Comparison of ENCODE assay signal across 8 cellular contexts in genomic region chr11:118530180-118530682, GRCh38. TPM values are rescaled to one million over a fixed set of nuclear protein-coding genes. Genes with fewer than 3 reads are reported as not detected.
DNase-seq lines count a peak whose midpoint lies in the region; ATAC-seq and TF ChIP-seq lines count a peak whose summit lies in the region.

No MANE protein-coding gene starts in this region.

- H3K79me2 ChIP-seq in ACC112 (ENCODE audit: control insufficient read depth, insufficient read depth, low read length, unreplicated experiment), result no peaks in the 10 kb centered on the region
- H3K79me2 ChIP-seq in GM23248 (ENCODE audit: insufficient read depth), result no peaks in the 10 kb centered on the region

- BruUV-seq in Panc1 (replicated peaks; lab: Mats Ljungman, UMichigan), result no TSS peak

- no peaks in the 10 kb centered on the region for H3K9me2 ChIP-seq in GM23248 (ENCODE audit: insufficient read depth)

- H3K27ac Mint-ChIP-seq in endodermal cell (peak overlapping the region; percentile 66), neural crest cell (ENCODE audit: unreplicated experiment) (peak overlapping the region; percentile 46)

- H3K36me3 ChIP-seq in ACC112 (ENCODE audit: insufficient read depth, low read length) (no peaks in the 10 kb centered on the region), GM23248 (ENCODE audit: low read depth) (no peaks in the 10 kb centered on the region), Panc1 (ENCODE audit: control insufficient read depth, insufficient read depth, low read length) (no peaks in the 10 kb centered on the region), endodermal cell (ENCODE audit: control insufficient read depth, insufficient read depth, low read length) (peaks cover 5% of the 10 kb centered on the region)

- H3K4me1 ChIP-seq in ACC112 (ENCODE audit: control insufficient read depth, insufficient read depth, low read length, unreplicated experiment) (peaks cover 4% of the 10 kb centered on the region), GM23248 (ENCODE audit: insufficient read depth) (no peaks in the 10 kb centered on the region), Panc1 (ENCODE audit: control insufficient read depth, insufficient read depth, low read length) (peaks cover 21% of the 10 kb centered on the region), endodermal cell (ENCODE audit: control insufficient read depth, insufficient read depth, low read length) (peaks cover 7% of the 10 kb centered on the region)

- H3K4me3 Mint-ChIP-seq in endodermal cell (peak overlapping the region; percentile 85), neural crest cell (peak overlapping the region; percentile 93)

- H2AFZ ChIP-seq in ACC112 (ENCODE audit: low read length, unreplicated experiment), result peak overlapping the region; percentile 36
- H2AFZ ChIP-seq in GM23248, result peak overlapping the region; percentile 84

- ATAC-seq in Panc1, result no peak; the same call in none of the 2 replicates

- H3F3A ChIP-seq in GM23248 (ENCODE audit: insufficient read depth), result no peaks in the 10 kb centered on the region

- TF ChIP-seq CTCF in Panc1 (IDR thresholded peaks at IDR 0.05) (no peak), endodermal cell (conservative IDR thresholded peaks at IDR 0.05) (no peak), neural crest cell (conservative IDR thresholded peaks at IDR 0.05) (peak; percentile 17)

- H3K9me3 Mint-ChIP-seq in endodermal cell, result no peaks in the 10 kb centered on the region
- H3K9me3 Mint-ChIP-seq in neural crest cell, result no peaks in the 10 kb centered on the region

- H3K4me1 Mint-ChIP-seq in endodermal cell (peaks cover 36% of the 10 kb centered on the region), neural crest cell (peaks cover 30% of the 10 kb centered on the region)

- peak; percentile 46 for DNase-seq in GM23248
- DNase-seq in Panc1 (ENCODE audit: low read depth, low spot score), result no peak
- no peak for DNase-seq in endodermal cell
- DNase-seq in neural crest cell (ENCODE audit: low read depth, low spot score), result no peak
- no peak for DNase-seq in NK-92 (lab: John Stamatoyannopoulos, UW; ENCODE audit: unreplicated experiment)
- no peak for DNase-seq in MV-4-11 (lab: John Stamatoyannopoulos, UW)
- no peak for DNase-seq in CD1c-positive myeloid dendritic cell (ENCODE audit: extremely low spot score)

- CTCF ChIA-PET in Panc1 (lab: Charles Lee), result interaction anchor here (1.0 kb wide), 1 partner anchor 35 kb away, joined by 4 read pairs; no protein-coding TSS in a partner anchor

- intact Hi-C loops in Panc1 (cut with micrococcal nuclease; ENCODE audit: unreplicated experiment), result loop anchor here (5.0 kb wide), 1 partner anchor 37 kb away; the partner anchor contains the start of gene IFT46

- 4 to 5% methylated on average over 30 to 31 of the region's 31 CpGs for WGBS in GM23248 (ENCODE audit: low coverage in 1 of 2, low lambda C conversion rate in 2 of 2, missing lambda C conversion rate in 2 of 2), 2 experiments
- 9 to 54% methylated on average over 6 to 31 of the region's 31 CpGs for WGBS in endodermal cell (ENCODE audit: insufficient coverage in 1 of 2, insufficient read length in 1 of 2), 2 experiments

- H3K36me3 Mint-ChIP-seq in endodermal cell (ENCODE audit: low read depth) (peaks cover 4% of the 10 kb centered on the region), neural crest cell (ENCODE audit: low read depth) (peaks cover 5% of the 10 kb centered on the region)

- H3K27ac ChIP-seq in ACC112 (ENCODE audit: low read depth, low read length), result no peak overlapping the region
- H3K27ac ChIP-seq in GM23248, result no peak overlapping the region
- peak overlapping the region; percentile 5; the same call in 1 of the 2 replicates for H3K27ac ChIP-seq in Panc1 (ENCODE audit: low read length)
- H3K27ac ChIP-seq in endodermal cell (ENCODE audit: low read depth, low read length), result peak overlapping the region; percentile 61

- H3K27me3 ChIP-seq in ACC112 (ENCODE audit: insufficient read depth, low read length), result no peaks in the 10 kb centered on the region
- no peaks in the 10 kb centered on the region for H3K27me3 ChIP-seq in GM23248 (replicated peaks; ENCODE audit: insufficient read depth)
- H3K27me3 ChIP-seq in Panc1 (ENCODE audit: control insufficient read depth, insufficient read depth, low read length), result no peaks in the 10 kb centered on the region
- H3K27me3 ChIP-seq in endodermal cell (ENCODE audit: control insufficient read depth, insufficient read depth, low read length, poor library complexity, severe bottlenecking), result no peaks in the 10 kb centered on the region

- POLR2A ChIA-PET in Panc1 (lab: Charles Lee), result no interaction called here

- H3K9ac ChIP-seq in GM23248 (peak overlapping the region; percentile 56), endodermal cell (ENCODE audit: extremely low read depth, low read length, poor library complexity, severe bottlenecking) (peak overlapping the region; percentile 48)

- in situ Hi-C loops in GM23248 (cut with MboI), result no loop called here
- in situ Hi-C loops in Panc1 (cut with HindIII; ENCODE audit: low pct_unique_long_range_greater_than_20kb, low sequenced_read_pairs), result no loop called here

- no peaks in the 10 kb centered on the region for H3K27me3 Mint-ChIP-seq in endodermal cell (ENCODE audit: insufficient read depth)
- H3K27me3 Mint-ChIP-seq in neural crest cell (ENCODE audit: low read depth), result no peaks in the 10 kb centered on the region

- no peaks in the 10 kb centered on the region for H4K20me1 ChIP-seq in GM23248 (ENCODE audit: insufficient read depth)

- H3K9me3 ChIP-seq in GM23248 (ENCODE audit: low read depth) (no peaks in the 10 kb centered on the region), Panc1 (ENCODE audit: control insufficient read depth, insufficient read depth, low read depth, low read length) (no peaks in the 10 kb centered on the region), endodermal cell (ENCODE audit: control insufficient read depth, low read length) (no peaks in the 10 kb centered on the region)

- H3K4me2 ChIP-seq in GM23248 (ENCODE audit: unreplicated experiment), result peak overlapping the region; percentile 55

- H3K4me3 ChIP-seq in ACC112 (ENCODE audit: low read depth, low read length) (peak overlapping the region; percentile 80), GM23248 (peak overlapping the region; percentile 74), Panc1 (ENCODE audit: low read depth in 2 of 2, low read length in 2 of 2) (peak overlapping the region; percentile 62 to 67), endodermal cell (ENCODE audit: low read length) (peak overlapping the region; percentile 80)

RNA-seq across cellular contexts. Expression of gene TMEM25, which starts 0.8 kb away (rescaled TPM):
- 4.2 and 10.6 TPM in 2 replicates for total RNA-seq in GM23248 (2014; rRNA removed; shearing (Covaris generic))
- 7.1 and 7.5 TPM in 2 replicates for polyA plus RNA-seq in GM23248 (2016; fragmentation: Nextera tagmentation; extraction: Ambion mirVana)
- total RNA-seq in Panc1 (2021; ENCODE audit: unreplicated experiment), result 6.7 TPM
- 12.4 TPM for polyA plus RNA-seq in Panc1 (2012; ENCODE audit: insufficient read length)
- total RNA-seq in endodermal cell, result 10 to 100 TPM; 22.4 to 30.6 TPM
- polyA plus RNA-seq in endodermal cell (2013, experiment 1 of 2), result 24.2 TPM
- polyA plus RNA-seq in endodermal cell (2013, experiment 2 of 2), result 24.8 TPM
- 27.6 and 28.6 TPM in 2 replicates for total RNA-seq in neural crest cell

RNA-seq across cellular contexts. Expression of gene TTC36, which starts 3.0 kb away (rescaled TPM):
- 1.1 TPM in 1 of 2 replicates, not detected in the other for total RNA-seq in GM23248 (2014; rRNA removed; shearing (Covaris generic))
- polyA plus RNA-seq in GM23248 (2016; fragmentation: Nextera tagmentation; extraction: Ambion mirVana), result 0.27 and 0.58 TPM in 2 replicates
- total RNA-seq in Panc1 (2021; ENCODE audit: unreplicated experiment) (1.2 TPM), endodermal cell (under 1 TPM; 0.42 to 0.46 TPM), neural crest cell (1.1 and 1.2 TPM in 2 replicates)
- 1.3 TPM for polyA plus RNA-seq in Panc1 (2012; ENCODE audit: insufficient read length)
- not detected for polyA plus RNA-seq in endodermal cell (2013, experiment 1 of 2)
- polyA plus RNA-seq in endodermal cell (2013, experiment 2 of 2), result 0.33 TPM

RNA-seq across cellular contexts. Expression of gene IFT46, which starts 35.5 kb away (rescaled TPM):
- total RNA-seq in GM23248 (2014; rRNA removed; shearing (Covaris generic)), result 38.1 and 49.5 TPM in 2 replicates
- 21.7 and 25.9 TPM in 2 replicates for polyA plus RNA-seq in GM23248 (2016; fragmentation: Nextera tagmentation; extraction: Ambion mirVana)
- 2.5 TPM for total RNA-seq in Panc1 (2021; ENCODE audit: unreplicated experiment)
- polyA plus RNA-seq in Panc1 (2012; ENCODE audit: insufficient read length), result 4.1 TPM
- 10 to 100 TPM in 1 of 2 donors, 1 to 10 TPM in 1; 9.1 to 13.7 TPM for total RNA-seq in endodermal cell
- polyA plus RNA-seq in endodermal cell (2013, experiment 1 of 2), result 26.6 TPM
- polyA plus RNA-seq in endodermal cell (2013, experiment 2 of 2), result 24.0 TPM
- 24.2 and 24.4 TPM in 2 replicates for total RNA-seq in neural crest cell

RNA-seq across cellular contexts. Expression of gene ARCN1, which starts 42.0 kb away (rescaled TPM):
- total RNA-seq in GM23248 (2014; rRNA removed; shearing (Covaris generic)), result 187 and 191 TPM in 2 replicates
- 188 and 190 TPM in 2 replicates for polyA plus RNA-seq in GM23248 (2016; fragmentation: Nextera tagmentation; extraction: Ambion mirVana)
- total RNA-seq in Panc1 (2021; ENCODE audit: unreplicated experiment) (197 TPM), endodermal cell (100 to 1,000 TPM; 130 to 161 TPM), neural crest cell (122 and 128 TPM in 2 replicates)
- 133 TPM for polyA plus RNA-seq in Panc1 (2012; ENCODE audit: insufficient read length)
- 133 TPM for polyA plus RNA-seq in endodermal cell (2013, experiment 1 of 2)
- polyA plus RNA-seq in endodermal cell (2013, experiment 2 of 2), result 134 TPM

Comparison
In these comparisons a context has a peak if more than half of its experiments do, and no peak if none do; other contexts are left out.
1. H3K27ac ChIP-seq: peak in Panc1 (single experiment) and endodermal cell (single experiment); none in ACC112 (single experiment) and GM23248 (single experiment).
2. Peak in every context shown above with its lines, with median percentiles within 50 percentile points of each other: H3K4me3 ChIP-seq.